Comparison of ENCODE assay signal across 15 cellular contexts in genomic region chr7:20164420-20165145, GRCh38. TPM values are rescaled to one million over a fixed set of nuclear protein-coding genes. Genes with fewer than 3 reads are reported as not detected.
DNase-seq lines count a peak whose midpoint lies in the region; ATAC-seq and TF ChIP-seq lines count a peak whose summit lies in the region.
"Had no signal": no experiment of that assay in that cellular context is flagged by ENCODE, and none has a peak within 500 bp of the region (broad histone marks: within the 10 kb centered on the region; RNA-seq: fewer than 3 reads in every experiment).

No MANE protein-coding gene starts in this region.

- intact Hi-C loops in sciatic nerve (cut with DNase I): no loop called here

- peaks cover 3% of the 10 kb centered on the region for H3K4me1 Mint-ChIP-seq in endothelial cell (ENCODE audit: unreplicated experiment)
- H3K4me1 Mint-ChIP-seq in activated T-cell treated with anti-CD3 and anti-CD28 coated beads, Interleukin-2, amount 50 U/mL, for 72 hours (ENCODE audit: low read depth): no peaks in the 10 kb centered on the region
- no peaks in the 10 kb centered on the region for H3K4me1 Mint-ChIP-seq in activated naive CD8-positive, alpha-beta T cell treated with anti-CD3 and anti-CD28 coated beads, Interleukin-2, amount 50 U/mL, for 24 hours
- H3K4me1 Mint-ChIP-seq: CD8-positive, alpha-beta memory T cell had no signal

- H3K27ac Mint-ChIP-seq in endothelial cell (ENCODE audit: unreplicated experiment): no peak overlapping the region
- no peak overlapping the region for H3K27ac Mint-ChIP-seq in activated T-cell treated with anti-CD3 and anti-CD28 coated beads, Interleukin-2, amount 50 U/mL, for 72 hours
- H3K27ac Mint-ChIP-seq in activated naive CD8-positive, alpha-beta T cell treated with anti-CD3 and anti-CD28 coated beads, Interleukin-2, amount 50 U/mL, for 24 hours: no peak overlapping the region
- H3K27ac Mint-ChIP-seq: activated T-helper 2 cell treated with anti-CD3 and anti-CD28 coated beads, Interferon-gamma antibody, Interleukin-2, Interleukin-4, amounts not matched to agents 10 μg/mL and 5 μg/mL and 100 μg/mL, durations not matched to agents 14 hours and 24 hours and 36 hours; CD8-positive, alpha-beta memory T cell; progenitor cell of endocrine pancreas had no signal

- DNase-seq in GF-D8 (lab: John Stamatoyannopoulos, UW): peak; percentile 20
- peak; percentile 63 for DNase-seq in M059J (ENCODE audit: low read depth)
- peak; percentile 68 to 83 for DNase-seq in cardiac fibroblast (ENCODE audit: low read depth in 2 of 2)
- DNase-seq in sciatic nerve (ENCODE audit: low spot score): no peak
- DNase-seq in endothelial cell (ENCODE audit: low spot score): no peak
- DNase-seq in LoVo (ENCODE audit: low spot score): no peak
- no peak for DNase-seq in activated T-cell treated with anti-CD3 and anti-CD28 coated beads, Interleukin-2, amount 50 U/mL, for 72 hours
- DNase-seq in activated naive CD8-positive, alpha-beta T cell treated with anti-CD3 and anti-CD28 coated beads, Interleukin-2, amount 50 U/mL, for 24 hours: no peak
- DNase-seq: activated CD8-positive, alpha-beta memory T cell treated with anti-CD3 and anti-CD28 coated beads for 24 hours; CD8-positive, alpha-beta memory T cell; cortex of kidney; NCI-H345; WERI-Rb-1 had no signal

- no peaks in the 10 kb centered on the region for H3K36me3 Mint-ChIP-seq in endothelial cell (ENCODE audit: low read depth, unreplicated experiment)
- no peaks in the 10 kb centered on the region for H3K36me3 Mint-ChIP-seq in activated T-cell treated with anti-CD3 and anti-CD28 coated beads, Interleukin-2, amount 50 U/mL, for 72 hours (ENCODE audit: insufficient read depth in 2 of 2)
- no peaks in the 10 kb centered on the region for H3K36me3 Mint-ChIP-seq in activated naive CD8-positive, alpha-beta T cell treated with anti-CD3 and anti-CD28 coated beads, Interleukin-2, amount 50 U/mL, for 24 hours (ENCODE audit: low read depth)
- H3K36me3 Mint-ChIP-seq: CD8-positive, alpha-beta memory T cell had no signal

- no peak overlapping the region for H3K4me3 ChIP-seq in cardiac fibroblast (replicated peaks in 1 of 2; ENCODE audit: low read depth in 2 of 2, low read length in 2 of 2)

- TF ChIP-seq CTCF in cardiac fibroblast (IDR thresholded peaks at IDR 0.05; ENCODE audit: low read depth, low read length) (no peak), endothelial cell (IDR thresholded peaks at IDR 0.05; ENCODE audit: unreplicated experiment) (no peak)

- H3K9me3 Mint-ChIP-seq in endothelial cell (ENCODE audit: unreplicated experiment): no peaks in the 10 kb centered on the region
- H3K9me3 Mint-ChIP-seq in activated T-cell treated with anti-CD3 and anti-CD28 coated beads, Interleukin-2, amount 50 U/mL, for 72 hours: no peaks in the 10 kb centered on the region
- H3K9me3 Mint-ChIP-seq in activated naive CD8-positive, alpha-beta T cell treated with anti-CD3 and anti-CD28 coated beads, Interleukin-2, amount 50 U/mL, for 24 hours: no peaks in the 10 kb centered on the region
- H3K9me3 Mint-ChIP-seq: activated T-helper 2 cell treated with anti-CD3 and anti-CD28 coated beads, Interferon-gamma antibody, Interleukin-2, Interleukin-4, amounts not matched to agents 10 μg/mL and 5 μg/mL and 100 μg/mL, durations not matched to agents 14 hours and 24 hours and 36 hours had no signal

- H3K4me3 Mint-ChIP-seq in endothelial cell (ENCODE audit: unreplicated experiment): no peak overlapping the region
- H3K4me3 Mint-ChIP-seq in activated T-cell treated with anti-CD3 and anti-CD28 coated beads, Interleukin-2, amount 50 U/mL, for 72 hours: no peak overlapping the region
- H3K4me3 Mint-ChIP-seq in activated naive CD8-positive, alpha-beta T cell treated with anti-CD3 and anti-CD28 coated beads, Interleukin-2, amount 50 U/mL, for 24 hours: no peak overlapping the region
- H3K4me3 Mint-ChIP-seq: CD8-positive, alpha-beta memory T cell had no signal

- ATAC-seq in sciatic nerve: peak; percentile 77
- no peak for ATAC-seq in activated T-cell treated with anti-CD3 and anti-CD28 coated beads, Interleukin-2, amount 50 U/mL, for 72 hours (replicated peaks in 1 of 2)
- no peak for ATAC-seq in activated naive CD8-positive, alpha-beta T cell treated with anti-CD3 and anti-CD28 coated beads, Interleukin-2, amount 50 U/mL, for 24 hours

- peaks cover 1% of the 10 kb centered on the region for H3K27me3 Mint-ChIP-seq in endothelial cell (ENCODE audit: unreplicated experiment)
- no peaks in the 10 kb centered on the region for H3K27me3 Mint-ChIP-seq in activated T-cell treated with anti-CD3 and anti-CD28 coated beads, Interleukin-2, amount 50 U/mL, for 72 hours (ENCODE audit: low read depth)
- H3K27me3 Mint-ChIP-seq in activated naive CD8-positive, alpha-beta T cell treated with anti-CD3 and anti-CD28 coated beads, Interleukin-2, amount 50 U/mL, for 24 hours: no peaks in the 10 kb centered on the region
- H3K27me3 Mint-ChIP-seq: CD8-positive, alpha-beta memory T cell; progenitor cell of endocrine pancreas had no signal

RNA-seq across cellular contexts. Expression of gene MACC1, which starts 52.6 kb away (rescaled TPM):
- total RNA-seq in M059J (2014; rRNA removed; shearing (Covaris generic)): 0.07 and 0.15 TPM in 2 replicates
- total RNA-seq in sciatic nerve (0.98 TPM), endothelial cell (ENCODE audit: unreplicated experiment) (0.69 TPM)
- total RNA-seq in activated T-cell treated with anti-CD3 and anti-CD28 coated beads, Interleukin-2, amount 50 U/mL, for 72 hours: under 1 TPM; 0.12 to 0.22 TPM
- total RNA-seq: activated T-helper 2 cell treated with anti-CD3 and anti-CD28 coated beads, Interferon-gamma antibody, Interleukin-2, Interleukin-4, amounts not matched to agents 10 μg/mL and 5 μg/mL and 100 μg/mL, durations not matched to agents 14 hours and 24 hours and 36 hours had no signal

Comparison
In these comparisons a context has a peak if more than half of its experiments do, and no peak if none do; other contexts are left out.
1. DNase-seq: peak in GF-D8 (single experiment), M059J (single experiment) and cardiac fibroblast (2 of 2); none in sciatic nerve (single experiment), endothelial cell (single experiment), LoVo (single experiment), activated T-cell treated with anti-CD3 and anti-CD28 coated beads, Interleukin-2, amount 50 U/mL, for 72 hours (0 of 2) and activated naive CD8-positive, alpha-beta T cell treated with anti-CD3 and anti-CD28 coated beads, Interleukin-2, amount 50 U/mL, for 24 hours (single experiment).